ENCODE assay signal across 26 cellular contexts in genomic region chrX:69021561-69021960, GRCh38.
"Had no signal": no experiment of that assay in that cellular context is flagged by ENCODE, and none has a peak within 500 bp of the region (broad histone marks: within the 10 kb centered on the region; RNA-seq: fewer than 3 reads in every experiment).

No MANE protein-coding gene starts in this region.

- ATAC-seq: activated CD8-positive, alpha-beta T cell treated with anti-CD3 and anti-CD28 coated beads for 36 hours; activated naive CD8-positive, alpha-beta T cell treated with anti-CD3 and anti-CD28 coated beads, Interleukin-2, amount 50 U/mL, for 24 hours; activated T-cell treated with anti-CD3 and anti-CD28 coated beads, Interleukin-2, amount 50 U/mL, for 4 hours; activated T-helper 17 cell treated with anti-CD3 and anti-CD28 coated beads, Interleukin-2, amount 50 U/mL, for 72 hours; esophagus mucosa; foreskin keratinocyte; heart left ventricle; left lung; lower lobe of right lung; natural killer cell; sciatic nerve; stimulated activated naive CD8-positive, alpha-beta T cell treated with anti-CD3 and anti-CD28 coated beads, Interleukin-15, Interleukin-2, amounts not matched to agents 100 U/mL and 50 U/mL, for 24 hours had no signal

- H3K27me3 ChIP-seq: foreskin keratinocyte, left lung, ovary, testis, transverse colon had no signal

- H3K27ac ChIP-seq: breast epithelium, foreskin keratinocyte, heart left ventricle, left lung, lower lobe of right lung, ovary, skin epidermis, testis, transverse colon had no signal

- H3K36me3 ChIP-seq: breast epithelium, heart left ventricle, left lung, lower lobe of right lung, ovary, transverse colon had no signal

- H3K9me3 ChIP-seq: breast epithelium, left lung, lower lobe of right lung, ovary, testis, transverse colon had no signal

- H3K4me1 ChIP-seq: breast epithelium had no signal

- H3K4me3 ChIP-seq: breast epithelium, heart left ventricle, left lung, lower lobe of right lung, ovary, skin epidermis, testis, transverse colon had no signal

- DNase-seq: activated CD4-positive, alpha-beta T cell treated with anti-CD3 and anti-CD28 coated beads, Interleukin-2, amount 50 U/mL, for 1 hour; activated CD4-positive, CD25-positive, alpha-beta regulatory T cell treated with anti-CD3 and anti-CD28 coated beads, Interleukin-2, amount 50 U/mL, for 72 hours; activated CD8-positive, alpha-beta T cell treated with anti-CD3 and anti-CD28 coated beads for 36 hours; activated gamma-delta T cell treated with Interleukin-2 at 50 U/mL for 16 hours; activated naive CD8-positive, alpha-beta T cell treated with anti-CD3 and anti-CD28 coated beads, Interleukin-2, amount 50 U/mL, for 24 hours; activated T-cell treated with anti-CD3 and anti-CD28 coated beads, Interleukin-2, amount 50 U/mL, for 4 hours; central memory CD4-positive, alpha-beta T cell; foreskin keratinocyte; heart left ventricle; hypothalamus; immature natural killer cell; left lung; lower lobe of right lung; mesendoderm; natural killer cell; ovary; stimulated activated CD4-positive, alpha-beta T cell treated with anti-CD3 and anti-CD28 coated beads, Interleukin-12 subunit alpha, Interleukin-12 subunit beta, amount 100 ng/mL, for 4 hours; stimulated activated CD4-positive, alpha-beta T cell treated with anti-CD3 and anti-CD28 coated beads, Interleukin-4, amount 100 ng/mL, for 1 hour; stimulated activated naive CD8-positive, alpha-beta T cell treated with anti-CD3 and anti-CD28 coated beads, Interleukin-15, Interleukin-2, amounts not matched to agents 100 U/mL and 50 U/mL, for 24 hours; testis; transverse colon had no signal
